ENCODE assay signal across 16 cellular contexts in the genomic region with DNA sequence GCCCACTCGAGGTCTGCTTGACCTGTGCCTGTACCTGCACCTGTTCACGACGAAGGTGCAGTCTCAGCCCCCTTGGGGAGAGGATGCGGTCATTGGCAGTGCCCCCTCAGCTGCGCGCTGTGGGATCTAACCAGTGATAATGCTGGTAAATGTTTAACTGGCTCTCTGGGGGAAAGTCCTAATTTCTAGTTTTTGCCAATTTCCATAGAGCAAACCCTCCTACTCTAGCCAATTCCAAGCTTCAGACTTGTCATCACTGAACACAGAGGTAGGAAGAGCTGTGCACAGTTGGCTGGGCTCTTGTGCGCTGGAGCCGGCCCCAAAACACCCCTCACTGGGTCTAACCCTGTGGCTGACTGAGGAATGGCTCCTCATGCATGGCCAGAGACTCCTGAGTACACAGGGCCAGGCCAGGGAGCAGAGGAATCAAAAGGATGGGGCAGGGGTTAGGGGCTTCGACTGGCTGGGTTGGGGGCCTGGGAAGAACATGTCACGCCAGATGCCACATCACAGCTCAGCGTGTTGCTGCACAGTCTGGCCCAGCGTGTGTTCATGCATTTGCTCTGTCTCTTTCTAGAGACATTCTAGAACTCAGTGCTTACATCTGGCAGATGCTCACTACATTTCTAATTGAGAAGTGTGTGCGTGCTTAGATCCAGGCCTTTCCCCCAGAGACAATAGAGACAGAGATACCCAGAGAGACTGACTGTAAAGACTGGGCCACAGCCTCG.
"Had no signal": no experiment of that assay in that cellular context is flagged by ENCODE, and none has a peak within 500 bp of the region (broad histone marks: within the 10 kb centered on the region; RNA-seq: fewer than 3 reads in every experiment).

No MANE protein-coding gene starts in this region.

- ATAC-seq: activated CD4-positive, alpha-beta T cell treated with anti-CD3 and anti-CD28 coated beads for 36 hours; activated CD8-positive, alpha-beta memory T cell treated with anti-CD3 and anti-CD28 coated beads, Interleukin-2, amount 10 ng/mL, durations not matched to agents 7 days and 5 days; gastroesophageal sphincter; sciatic nerve had no signal

- H3K27ac ChIP-seq: gastroesophageal sphincter, spleen, stomach, thoracic aorta had no signal

- H3K4me1 ChIP-seq: spleen, stomach had no signal

- H3K36me3 Mint-ChIP-seq: activated CD4-positive, alpha-beta memory T cell treated with anti-CD3 and anti-CD28 coated beads for 36 hours had no signal

- H3K27me3 Mint-ChIP-seq: activated CD4-positive, alpha-beta memory T cell treated with anti-CD3 and anti-CD28 coated beads for 36 hours; activated CD8-positive, alpha-beta memory T cell treated with anti-CD3 and anti-CD28 coated beads, Interleukin-2, amount 10 ng/mL, durations not matched to agents 7 days and 5 days had no signal

- H3K4me1 Mint-ChIP-seq: activated CD4-positive, alpha-beta T cell treated with anti-CD3 and anti-CD28 coated beads for 36 hours had no signal

- H3K9me3 ChIP-seq: gastroesophageal sphincter, thoracic aorta had no signal

- H3K27ac Mint-ChIP-seq: activated CD4-positive, alpha-beta memory T cell treated with anti-CD3 and anti-CD28 coated beads for 36 hours; activated CD4-positive, alpha-beta T cell treated with anti-CD3 and anti-CD28 coated beads for 36 hours; activated CD8-positive, alpha-beta memory T cell treated with anti-CD3 and anti-CD28 coated beads, Interleukin-2, amount 10 ng/mL, durations not matched to agents 7 days and 5 days; nephron progenitor cell had no signal

- H3K4me3 ChIP-seq: gastroesophageal sphincter, spleen, stomach, thoracic aorta had no signal

- H3K36me3 ChIP-seq: gastroesophageal sphincter, spleen, stomach, thoracic aorta had no signal

- H3K9me3 Mint-ChIP-seq: activated CD4-positive, alpha-beta memory T cell treated with anti-CD3 and anti-CD28 coated beads for 36 hours had no signal

- H3K4me3 Mint-ChIP-seq: activated CD4-positive, alpha-beta memory T cell treated with anti-CD3 and anti-CD28 coated beads for 36 hours; activated CD4-positive, alpha-beta T cell treated with anti-CD3 and anti-CD28 coated beads for 36 hours; activated CD8-positive, alpha-beta memory T cell treated with anti-CD3 and anti-CD28 coated beads, Interleukin-2, amount 10 ng/mL, durations not matched to agents 7 days and 5 days; nephron progenitor cell had no signal

- DNase-seq: activated CD4-positive, alpha-beta memory T cell treated with anti-CD3 and anti-CD28 coated beads for 36 hours; activated CD4-positive, alpha-beta T cell treated with anti-CD3 and anti-CD28 coated beads for 36 hours; activated CD8-positive, alpha-beta memory T cell treated with anti-CD3 and anti-CD28 coated beads, Interleukin-2, amount 10 ng/mL, durations not matched to agents 7 days and 5 days; activated effector memory CD4-positive, alpha-beta T cell treated with Interleukin-2 at 50 U/mL for 16 hours; activated naive CD4-positive, alpha-beta T cell treated with anti-CD3 and anti-CD28 coated beads, Interleukin-2, amount 50 U/mL, for 16 hours; activated T-cell treated with anti-CD3 and anti-CD28 coated beads, Interleukin-2, amount 50 U/mL, for 1 hour; hypothalamus; kidney; nephron progenitor cell; spleen; stomach had no signal

- FAIRE-seq: colon, endometrium, kidney had no signal

- H3K27me3 ChIP-seq: gastroesophageal sphincter had no signal
